Comparison of ENCODE assay signal across 21 cellular contexts in genomic region chr3:120440001-120440703, GRCh38. TPM values are rescaled to one million over a fixed set of nuclear protein-coding genes. Genes with fewer than 3 reads are reported as not detected.
DNase-seq lines count a peak whose midpoint lies in the region; ATAC-seq and TF ChIP-seq lines count a peak whose summit lies in the region.
"Had no signal": no experiment of that assay in that cellular context is flagged by ENCODE, and none has a peak within 500 bp of the region (broad histone marks: within the 10 kb centered on the region; RNA-seq: fewer than 3 reads in every experiment).

No MANE protein-coding gene starts in this region.

- DNase-seq in Daoy (ENCODE audit: low read depth) (peak; percentile 29), SKM-1 treated with dmso at 0.1 percent for 144 hours (lab: John Stamatoyannopoulos, UW; ENCODE audit: unreplicated experiment) (peak; percentile 75), Right ventricle myocardium superior (no peak), prostate gland (ENCODE audit: low spot score) (no peak), NCI-H446 (lab: John Stamatoyannopoulos, UW) (no peak), A673 (ENCODE audit: low spot score) (no peak)
- no peak for DNase-seq in activated CD8-positive, alpha-beta memory T cell treated with anti-CD3 and anti-CD28 coated beads for 24 hours
- DNase-seq in activated CD4-positive, alpha-beta T cell treated with anti-CD3 and anti-CD28 coated beads for 4 hours = no peak
- DNase-seq: activated CD8-positive, alpha-beta memory T cell treated with anti-CD3 and anti-CD28 coated beads, Interleukin-2, amount 50 U/mL, for 4 hours; activated naive CD8-positive, alpha-beta T cell treated with anti-CD3 and anti-CD28 coated beads, Interleukin-2, amount 10 ng/mL, durations not matched to agents 7 days and 5 days; BE2C; dermis blood vessel endothelial cell; DMS79; gastrocnemius medialis; H7; left cardiac atrium; NCI-H1417 treated with DMSO at 0.1 percent for 48 hours; NCI-H510A; stimulated activated CD4-positive, alpha-beta T cell treated with anti-CD3 and anti-CD28 coated beads, Interleukin-15, amount 100 ng/mL, for 24 hours; uterus had no signal

- H3K9me3 ChIP-seq in prostate gland (no peaks in the 10 kb centered on the region), A673 (ENCODE audit: low read depth, low read length, poor library complexity, severe bottlenecking) (no peaks in the 10 kb centered on the region)
- H3K9me3 ChIP-seq: BE2C, gastrocnemius medialis, uterus had no signal

- H3K27ac ChIP-seq in prostate gland (peak overlapping the region; percentile 73 to 75), A673 (ENCODE audit: low read depth, low read length, poor library complexity, severe bottlenecking) (no peak overlapping the region)
- H3K27ac ChIP-seq: RWPE1 had no signal

- no peaks in the 10 kb centered on the region for H3K27me3 ChIP-seq in prostate gland (replicated peaks; ENCODE audit: insufficient read depth)
- H3K27me3 ChIP-seq in A673 (replicated peaks; ENCODE audit: insufficient read depth, low read depth, low read length, poor library complexity) = no peaks in the 10 kb centered on the region
- H3K27me3 ChIP-seq: BE2C, gastrocnemius medialis, uterus had no signal

- no peak for TF ChIP-seq POLR2A in prostate gland (IDR thresholded peaks at IDR 0.05)

- 61% methylated on average over 5 of the region's 5 CpGs for WGBS in prostate gland

- peak; percentile 13 for ATAC-seq in Right ventricle myocardium superior (ENCODE audit: poor library complexity)
- ATAC-seq: gastrocnemius medialis had no signal

- POLR2A ChIA-PET in A673 (lab: Charles Lee; ENCODE audit: low non-redundant PET) = no interaction called here

- H3K4me1 ChIP-seq in prostate gland (replicated peaks) (peaks cover 26% of the 10 kb centered on the region), A673 (ENCODE audit: insufficient read depth, low read length, poor library complexity, severe bottlenecking) (peaks cover 30% of the 10 kb centered on the region)
- H3K4me1 ChIP-seq: BE2C had no signal

- H3K36me3 ChIP-seq in prostate gland (no peaks in the 10 kb centered on the region), A673 (ENCODE audit: insufficient read depth, low read length, poor library complexity, severe bottlenecking) (no peaks in the 10 kb centered on the region)
- H3K36me3 ChIP-seq: BE2C, gastrocnemius medialis, uterus had no signal

- TF ChIP-seq CTCF in prostate gland (IDR thresholded peaks at IDR 0.05) = no peak
- TF ChIP-seq CTCF in A673 (conservative IDR thresholded peaks at IDR 0.05; ENCODE audit: low read depth, low read length) = no peak

- H3K4me3 ChIP-seq in prostate gland (no peak overlapping the region), A673 (ENCODE audit: low read depth, low read length, poor library complexity, severe bottlenecking) (no peak overlapping the region)
- H3K4me3 ChIP-seq: gastrocnemius medialis, uterus had no signal

- CTCF ChIA-PET in A673 (lab: Charles Lee) = no interaction called here

- intact Hi-C loops in Right ventricle myocardium superior (cut with DNase I) (no loop called here), prostate gland (cut with DNase I) (loop anchor here (10.0 kb wide), 1 partner anchor 55 kb away; no protein-coding TSS in a partner anchor), A673 (cut with micrococcal nuclease; ENCODE audit: unreplicated experiment) (no loop called here)

- no TSS peak for BruUV-seq in A673 (replicated peaks; lab: Mats Ljungman, UMichigan)

RNA-seq across cellular contexts. Expression of gene FSTL1, which starts 10.6 kb away (rescaled TPM):
- total RNA-seq in Daoy (2014; rRNA removed; shearing (Covaris generic)) = 476 and 490 TPM in 2 replicates
- 209 TPM for total RNA-seq in Right ventricle myocardium superior
- 100 to 1,000 TPM; 212 to 265 TPM for total RNA-seq in prostate gland
- 89.1 and 122 TPM in 2 replicates for total RNA-seq in A673 (2021)

Comparison
In these comparisons a context has a peak if more than half of its experiments do, and no peak if none do; other contexts are left out.
1. DNase-seq: peak in Daoy (single experiment) and SKM-1 treated with dmso at 0.1 percent for 144 hours (single experiment); none in Right ventricle myocardium superior (single experiment), prostate gland (single experiment), activated CD8-positive, alpha-beta memory T cell treated with anti-CD3 and anti-CD28 coated beads for 24 hours (single experiment), NCI-H446 (0 of 2), A673 (single experiment) and activated CD4-positive, alpha-beta T cell treated with anti-CD3 and anti-CD28 coated beads for 4 hours (0 of 2).